15 cellular contexts compared by ENCODE assay signal in genomic region chr16:88754109-88754911, GRCh38. TPM values are rescaled to one million over a fixed set of nuclear protein-coding genes. Genes with fewer than 3 reads are reported as not detected.
A peak's percentile ranks its signal among the peaks of the same experiment; 100 is the strongest.
DNase-seq lines count a peak whose midpoint lies in the region; ATAC-seq and TF ChIP-seq lines count a peak whose summit lies in the region.
"Had no signal": no experiment of that assay in that cellular context is flagged by ENCODE, and none has a peak within 500 bp of the region (broad histone marks: within the 10 kb centered on the region; RNA-seq: fewer than 3 reads in every experiment).

No MANE protein-coding gene starts in this region.

- no CpG with 5 or more reads among the region's 28 CpGs for WGBS in neuronal stem cell (ENCODE audit: extremely low coverage in 2 of 2, insufficient read length in 2 of 2, insufficient replicate concordance in 1 of 2), 2 donors

- peak overlapping the region; percentile 77 for H3K14ac ChIP-seq in neuronal stem cell (ENCODE audit: low read length)

- no peak for DNase-seq in RWPE2 (ENCODE audit: low spot score)
- DNase-seq in neuronal stem cell (ENCODE audit: low spot score) = no peak
- no peak for DNase-seq in NCI-H1436 treated with DMSO at 0.1 percent for 48 hours (lab: John Stamatoyannopoulos, UW)
- no peak for DNase-seq in globus pallidus (ENCODE audit: low spot score)
- DNase-seq in activated effector memory CD4-positive, alpha-beta T cell treated with Interleukin-2 at 50 U/mL for 16 hours = no peak
- DNase-seq: activated CD4-positive, alpha-beta T cell treated with anti-CD3 and anti-CD28 coated beads, Interleukin-2, amount 50 U/mL, for 4 hours; activated naive CD8-positive, alpha-beta T cell treated with anti-CD3 and anti-CD28 coated beads, Interleukin-2, amount 10 ng/mL, durations not matched to agents 7 days and 5 days; activated T-cell treated with anti-CD3 and anti-CD28 coated beads, Interleukin-2, amount 50 U/mL, for 24 hours; effector CD8-positive, alpha-beta T cell; NCI-H2081 treated with DMSO at 0.1 percent for 48 hours; NCI-H526; OCI-M1; ovary had no signal

- H2AFZ ChIP-seq in neuronal stem cell (ENCODE audit: low read length) = no peak overlapping the region

- no peak overlapping the region for H4K8ac ChIP-seq in neuronal stem cell (ENCODE audit: low read depth, low read length)

- no peaks in the 10 kb centered on the region for H3K27me3 ChIP-seq in BLaER1 treated with 17β-estradiol and CSF1 and Interleukin-3, amounts not matched to agents 10 nM and 100 nM
- H3K27me3 ChIP-seq in RWPE2 (ENCODE audit: insufficient read depth, poor library complexity, severe bottlenecking) = no peaks in the 10 kb centered on the region
- no peaks in the 10 kb centered on the region for H3K27me3 ChIP-seq in neuronal stem cell (ENCODE audit: control insufficient read depth in 3 of 3, insufficient read depth in 3 of 3, low read depth in 1 of 3, low read length in 3 of 3)
- H3K27me3 ChIP-seq: MG63, ovary had no signal

- peak overlapping the region; percentile 16 to 65 (median 51); a peak in 21 of 22 replicates for H3K4me2 ChIP-seq in BLaER1 treated with 17β-estradiol and CSF1 and Interleukin-3, amounts not matched to agents 10 nM and 100 nM
- no peak overlapping the region for H3K4me2 ChIP-seq in neuronal stem cell (ENCODE audit: insufficient read depth, low read length, poor library complexity, severe bottlenecking)

- no peak for TF ChIP-seq CTCF in RWPE2 (IDR thresholded peaks at IDR 0.05; ENCODE audit: poor library complexity, severe bottlenecking)

- H3K36me3 ChIP-seq in BLaER1 treated with 17β-estradiol and CSF1 and Interleukin-3, amounts not matched to agents 10 nM and 100 nM = peaks cover 4 to 58% (median 17%) of the 10 kb centered on the region in 11 experiments; a peak in 17 of 22 replicates
- H3K36me3 ChIP-seq in RWPE2 (ENCODE audit: low read depth) = peaks cover 23% of the 10 kb centered on the region
- no peaks in the 10 kb centered on the region for H3K36me3 ChIP-seq in neuronal stem cell (replicated peaks in 1 of 2; ENCODE audit: control insufficient read depth in 2 of 2, insufficient read depth in 2 of 2, low read length in 2 of 2)
- H3K36me3 ChIP-seq: MG63, ovary had no signal

- no peak for ATAC-seq in RWPE2 (ENCODE audit: low read depth)

- peaks cover 0 to 5% (median 0%) of the 10 kb centered on the region in 11 experiments; a peak in 2 of 22 replicates for H3K9me3 ChIP-seq in BLaER1 treated with 17β-estradiol and CSF1 and Interleukin-3, amounts not matched to agents 10 nM and 100 nM (replicated peaks in 1 of 11)
- H3K9me3 ChIP-seq in RWPE2 (ENCODE audit: severe bottlenecking) (no peaks in the 10 kb centered on the region), neuronal stem cell (replicated peaks in 1 of 2; ENCODE audit: control insufficient read depth in 2 of 2, insufficient read depth in 1 of 2, low read depth in 1 of 2, low read length in 2 of 2) (no peaks in the 10 kb centered on the region)
- H3K9me3 ChIP-seq: MG63, ovary had no signal

- peak overlapping the region in 3 of 11 experiments; percentile 0 to 47 (median 17); a peak in 3 of 22 replicates for H3K27ac ChIP-seq in BLaER1 treated with 17β-estradiol and CSF1 and Interleukin-3, amounts not matched to agents 10 nM and 100 nM
- H3K27ac ChIP-seq in RWPE2 (ENCODE audit: poor library complexity, severe bottlenecking) (peak overlapping the region; percentile 63), neuronal stem cell (replicated peaks; ENCODE audit: low read length) (no peak overlapping the region)
- H3K27ac ChIP-seq: ovary had no signal

- H2BK120ac ChIP-seq in neuronal stem cell (ENCODE audit: low read depth, low read length) = peak overlapping the region; percentile 88

- H3K4me1 ChIP-seq in BLaER1 treated with 17β-estradiol and CSF1 and Interleukin-3, amounts not matched to agents 10 nM and 100 nM = peaks cover 36 to 89% (median 80%) of the 10 kb centered on the region in 10 experiments
- H3K4me1 ChIP-seq in RWPE2 (ENCODE audit: insufficient read depth, poor library complexity, severe bottlenecking) (peaks cover 9% of the 10 kb centered on the region), neuronal stem cell (ENCODE audit: control insufficient read depth in 2 of 2, insufficient read depth in 1 of 2, low read depth in 1 of 2, low read length in 2 of 2) (peaks cover 4 to 10% of the 10 kb centered on the region in 2 donors)

- H4K20me1 ChIP-seq in BLaER1 treated with 17β-estradiol and CSF1 and Interleukin-3, amounts not matched to agents 10 nM and 100 nM = peaks cover 87 to 97% (median 95%) of the 10 kb centered on the region in 11 experiments

- peaks cover under 1% of the 10 kb centered on the region for H3K79me1 ChIP-seq in neuronal stem cell (ENCODE audit: low read depth, low read length)

- peak overlapping the region; percentile 64 for H4K91ac ChIP-seq in neuronal stem cell (ENCODE audit: low read depth, low read length, poor library complexity)

- H3K18ac ChIP-seq in neuronal stem cell (ENCODE audit: low read length) = peak overlapping the region; percentile 85

- H3K23ac ChIP-seq in neuronal stem cell (ENCODE audit: low read depth, low read length, poor library complexity) = peak overlapping the region; percentile 92

- H3K4me3 ChIP-seq in BLaER1 treated with 17β-estradiol and CSF1 and Interleukin-3, amounts not matched to agents 10 nM and 100 nM = no peak overlapping the region
- H3K4me3 ChIP-seq in RWPE2 (ENCODE audit: severe bottlenecking) = no peak overlapping the region
- H3K4me3 ChIP-seq in neuronal stem cell (ENCODE audit: low read length in 2 of 2) = peak overlapping the region in 1 of 2 donors; percentile 43
- H3K4me3 ChIP-seq: MG63, ovary had no signal

- peak overlapping the region in 10 of 11 experiments; percentile 5 to 50 (median 39); a peak in 14 of 22 replicates for H3K9ac ChIP-seq in BLaER1 treated with 17β-estradiol and CSF1 and Interleukin-3, amounts not matched to agents 10 nM and 100 nM
- no peak overlapping the region for H3K9ac ChIP-seq in neuronal stem cell (ENCODE audit: low read depth, low read length, poor library complexity)

- peak overlapping the region; percentile 86 for H2AK5ac ChIP-seq in neuronal stem cell (ENCODE audit: low read depth, low read length)

- peak overlapping the region; percentile 95 for H2BK15ac ChIP-seq in neuronal stem cell (ENCODE audit: low read length)

- H3K4ac ChIP-seq in neuronal stem cell (ENCODE audit: low read length) = no peak overlapping the region

- peak overlapping the region; percentile 30 for H2BK5ac ChIP-seq in neuronal stem cell (ENCODE audit: low read length)

- peak overlapping the region; percentile 97 for H2BK12ac ChIP-seq in neuronal stem cell (ENCODE audit: low read length)

RNA-seq across cellular contexts. Expression of gene PIEZO1, which starts 30.7 kb away (rescaled TPM):
- 8.0 TPM for polyA plus RNA-seq in neuronal stem cell (2013, experiment 1 of 2)
- polyA plus RNA-seq in neuronal stem cell (2013, experiment 2 of 2) = 9.2 TPM

RNA-seq across cellular contexts. Expression of gene CTU2, which starts 48.0 kb away (rescaled TPM):
- 25.8 TPM for polyA plus RNA-seq in neuronal stem cell (2013, experiment 1 of 2)
- polyA plus RNA-seq in neuronal stem cell (2013, experiment 2 of 2) = 28.0 TPM

RNA-seq across cellular contexts. Expression of gene RNF166, which starts 48.1 kb away (rescaled TPM):
- polyA plus RNA-seq in neuronal stem cell (2013, experiment 1 of 2) = 20.4 TPM
- 19.1 TPM for polyA plus RNA-seq in neuronal stem cell (2013, experiment 2 of 2)

RNA-seq across cellular contexts. Expression of gene CDT1, which starts 49.3 kb away (rescaled TPM):
- 40.6 TPM for polyA plus RNA-seq in neuronal stem cell (2013, experiment 1 of 2)
- polyA plus RNA-seq in neuronal stem cell (2013, experiment 2 of 2) = 40.0 TPM

RNA-seq across cellular contexts. Expression of gene APRT, which starts 57.4 kb away (rescaled TPM):
- polyA plus RNA-seq in neuronal stem cell (2013, experiment 1 of 2) = 146 TPM
- 150 TPM for polyA plus RNA-seq in neuronal stem cell (2013, experiment 2 of 2)
